In the genomic region with DNA sequence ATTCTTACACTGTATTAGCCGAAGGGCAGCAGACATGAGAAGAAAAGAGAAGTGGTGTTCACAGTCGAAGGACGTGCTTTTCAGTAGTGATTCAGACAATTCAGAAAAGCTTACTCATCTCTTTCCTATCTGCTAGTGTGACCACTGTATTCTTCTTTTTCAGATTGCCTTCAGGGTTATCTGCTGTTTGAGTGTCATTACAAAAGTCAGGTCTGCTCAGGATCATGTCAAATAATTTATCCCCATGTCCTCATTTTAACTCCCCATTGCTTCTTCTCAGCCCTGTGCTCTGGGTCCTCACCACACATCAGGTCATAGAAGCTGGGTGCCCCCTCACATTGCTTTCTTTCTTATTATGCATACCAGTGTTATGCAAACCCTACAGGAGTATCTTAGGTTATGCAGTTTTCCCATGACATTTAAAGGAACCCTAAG, we compare ENCODE assay signal across 8 cellular contexts.
DNase-seq lines count a peak whose midpoint lies in the region; ATAC-seq and TF ChIP-seq lines count a peak whose summit lies in the region.
"Had no signal": no experiment of that assay in that cellular context is flagged by ENCODE, and none has a peak within 500 bp of the region (broad histone marks: within the 10 kb centered on the region; RNA-seq: fewer than 3 reads in every experiment).

No MANE protein-coding gene starts in this region.

- no peaks in the 10 kb centered on the region for H3K9me3 ChIP-seq in smooth muscle cell (replicated peaks; ENCODE audit: low read depth)
- H3K9me3 ChIP-seq in CD4-positive, alpha-beta T cell (ENCODE audit: control insufficient read depth, low read length): no peaks in the 10 kb centered on the region

- H3F3A ChIP-seq in smooth muscle cell (ENCODE audit: low read depth): peaks cover 13% of the 10 kb centered on the region

- H3K9me3 Mint-ChIP-seq in WTC11: no peaks in the 10 kb centered on the region
- no peaks in the 10 kb centered on the region for H3K9me3 Mint-ChIP-seq in CD4-positive, alpha-beta T cell
- H3K9me3 Mint-ChIP-seq in activated naive CD4-positive, alpha-beta T cell treated with anti-CD3 and anti-CD28 coated beads for 36 hours: peaks cover 1% of the 10 kb centered on the region

- peak overlapping the region; percentile 79 for H3K4me2 ChIP-seq in smooth muscle cell

- ATAC-seq in GM19438 (IDR thresholded peaks at IDR 0.05; ENCODE audit: low read depth, unreplicated experiment) (peak; percentile 86), HG03066 (IDR thresholded peaks at IDR 0.05; ENCODE audit: low read depth, unreplicated experiment) (peak; percentile 84), WTC11 (peak; percentile 83)
- ATAC-seq in CD4-positive, alpha-beta T cell (ENCODE audit: poor library complexity): no peak

- peak overlapping the region; percentile 36 for H2AFZ ChIP-seq in smooth muscle cell (ENCODE audit: low read depth)

- peaks cover 33% of the 10 kb centered on the region for H3K4me1 Mint-ChIP-seq in WTC11
- no peaks in the 10 kb centered on the region for H3K4me1 Mint-ChIP-seq in CD4-positive, alpha-beta T cell (ENCODE audit: low read depth)
- H3K4me1 Mint-ChIP-seq in activated naive CD4-positive, alpha-beta T cell treated with anti-CD3 and anti-CD28 coated beads for 36 hours (ENCODE audit: low read depth): no peaks in the 10 kb centered on the region

- POLR2A ChIA-PET in WTC11 (lab: Charles Lee): interaction anchor here (0.7 kb wide), 1 partner anchor 616 kb away, joined by 4 read pairs; no protein-coding TSS in a partner anchor
- POLR2A ChIA-PET in CD4-positive, alpha-beta T cell (lab: Charles Lee): no interaction called here

- H3K27me3 ChIP-seq in smooth muscle cell (ENCODE audit: low read depth): no peaks in the 10 kb centered on the region
- no peaks in the 10 kb centered on the region for H3K27me3 ChIP-seq in CD4-positive, alpha-beta T cell (ENCODE audit: control insufficient read depth, insufficient read depth, low read length)

- peak overlapping the region; percentile 29 for H3K4me3 ChIP-seq in smooth muscle cell

- no peaks in the 10 kb centered on the region for H4K20me1 ChIP-seq in smooth muscle cell (ENCODE audit: low read depth)

- H3K36me3 Mint-ChIP-seq in WTC11: no peaks in the 10 kb centered on the region
- H3K36me3 Mint-ChIP-seq in CD4-positive, alpha-beta T cell (ENCODE audit: low read depth): no peaks in the 10 kb centered on the region
- no peaks in the 10 kb centered on the region for H3K36me3 Mint-ChIP-seq in activated naive CD4-positive, alpha-beta T cell treated with anti-CD3 and anti-CD28 coated beads for 36 hours (ENCODE audit: low read depth)

- H3K27me3 Mint-ChIP-seq in WTC11 (ENCODE audit: low read depth): no peaks in the 10 kb centered on the region
- H3K27me3 Mint-ChIP-seq in CD4-positive, alpha-beta T cell: no peaks in the 10 kb centered on the region
- no peaks in the 10 kb centered on the region for H3K27me3 Mint-ChIP-seq in activated naive CD4-positive, alpha-beta T cell treated with anti-CD3 and anti-CD28 coated beads for 36 hours (ENCODE audit: low read depth)

- H3K9ac ChIP-seq in smooth muscle cell (ENCODE audit: low read depth): peak overlapping the region; percentile 45

- H3K4me3 Mint-ChIP-seq in WTC11: no peak overlapping the region
- no peak overlapping the region for H3K4me3 Mint-ChIP-seq in CD4-positive, alpha-beta T cell
- no peak overlapping the region for H3K4me3 Mint-ChIP-seq in activated naive CD4-positive, alpha-beta T cell treated with anti-CD3 and anti-CD28 coated beads for 36 hours

- no peaks in the 10 kb centered on the region for H3K36me3 ChIP-seq in smooth muscle cell (ENCODE audit: low read depth)

- 0% methylated on average over 3 of the region's 3 CpGs for WGBS in smooth muscle cell (ENCODE audit: low lambda C conversion rate)

- DNase-seq in WTC11 (ENCODE audit: low spot score): no peak
- no peak for DNase-seq in smooth muscle cell (lab: John Stamatoyannopoulos, UW; ENCODE audit: unreplicated experiment)
- DNase-seq in CD4-positive, alpha-beta T cell: no peak
- DNase-seq in activated naive CD4-positive, alpha-beta T cell treated with anti-CD3 and anti-CD28 coated beads for 36 hours: no peak
- DNase-seq in NCI-H345 (lab: John Stamatoyannopoulos, UW): no peak
- DNase-seq: stimulated activated naive CD4-positive, alpha-beta T cell had no signal

- H3K79me2 ChIP-seq in smooth muscle cell (ENCODE audit: low read depth): no peaks in the 10 kb centered on the region

- TF ChIP-seq CTCF in WTC11 (IDR thresholded peaks at IDR 0.05) (no peak), smooth muscle cell (IDR thresholded peaks at IDR 0.05; ENCODE audit: borderline replicate concordance, insufficient read depth, poor library complexity, severe bottlenecking) (no peak)
- TF ChIP-seq CTCF in CD4-positive, alpha-beta T cell (IDR thresholded peaks at IDR 0.05): no peak

- H3K27ac Mint-ChIP-seq in WTC11: peak overlapping the region; percentile 87
- no peak overlapping the region for H3K27ac Mint-ChIP-seq in CD4-positive, alpha-beta T cell
- H3K27ac Mint-ChIP-seq in activated naive CD4-positive, alpha-beta T cell treated with anti-CD3 and anti-CD28 coated beads for 36 hours: no peak overlapping the region

- CTCF ChIA-PET in WTC11 (lab: Charles Lee): no interaction called here
- CTCF ChIA-PET in CD4-positive, alpha-beta T cell (lab: Charles Lee): no interaction called here
- CTCF ChIA-PET in activated naive CD4-positive, alpha-beta T cell treated with anti-CD3 and anti-CD28 coated beads for 36 hours (lab: Charles Lee): no interaction called here

- peaks cover 17% of the 10 kb centered on the region for H3K4me1 ChIP-seq in smooth muscle cell (ENCODE audit: low read depth)

- peak overlapping the region; percentile 87 for H3K27ac ChIP-seq in smooth muscle cell (ENCODE audit: low read depth)
- H3K27ac ChIP-seq in CD4-positive, alpha-beta T cell (ENCODE audit: low read depth, low read length): no peak overlapping the region

- intact Hi-C loops in CD4-positive, alpha-beta T cell (cut with DNase I, micrococcal nuclease): no loop called here
- intact Hi-C loops in activated naive CD4-positive, alpha-beta T cell treated with anti-CD3 and anti-CD28 coated beads for 36 hours (cut with micrococcal nuclease): no loop called here

TF ChIP-seq in WTC11, 78 proteins besides CTCF, POLR2A, EP300 and RAD21 (continues in another document):
- TF ChIP-seq, protein P1, sequence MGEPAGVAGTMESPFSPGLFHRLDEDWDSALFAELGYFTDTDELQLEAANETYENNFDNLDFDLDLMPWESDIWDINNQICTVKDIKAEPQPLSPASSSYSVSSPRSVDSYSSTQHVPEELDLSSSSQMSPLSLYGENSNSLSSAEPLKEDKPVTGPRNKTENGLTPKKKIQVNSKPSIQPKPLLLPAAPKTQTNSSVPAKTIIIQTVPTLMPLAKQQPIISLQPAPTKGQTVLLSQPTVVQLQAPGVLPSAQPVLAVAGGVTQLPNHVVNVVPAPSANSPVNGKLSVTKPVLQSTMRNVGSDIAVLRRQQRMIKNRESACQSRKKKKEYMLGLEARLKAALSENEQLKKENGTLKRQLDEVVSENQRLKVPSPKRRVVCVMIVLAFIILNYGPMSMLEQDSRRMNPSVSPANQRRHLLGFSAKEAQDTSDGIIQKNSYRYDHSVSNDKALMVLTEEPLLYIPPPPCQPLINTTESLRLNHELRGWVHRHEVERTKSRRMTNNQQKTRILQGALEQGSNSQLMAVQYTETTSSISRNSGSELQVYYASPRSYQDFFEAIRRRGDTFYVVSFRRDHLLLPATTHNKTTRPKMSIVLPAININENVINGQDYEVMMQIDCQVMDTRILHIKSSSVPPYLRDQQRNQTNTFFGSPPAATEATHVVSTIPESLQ (CRISPR knock-in tag; IDR thresholded peaks at IDR 0.05): no peak
- no peak for TF ChIP-seq GABPB1 (CRISPR knock-in tag; IDR thresholded peaks at IDR 0.05)
- no peak for TF ChIP-seq JUN (CRISPR knock-in tag; IDR thresholded peaks at IDR 0.05)
- TF ChIP-seq, protein P2, sequence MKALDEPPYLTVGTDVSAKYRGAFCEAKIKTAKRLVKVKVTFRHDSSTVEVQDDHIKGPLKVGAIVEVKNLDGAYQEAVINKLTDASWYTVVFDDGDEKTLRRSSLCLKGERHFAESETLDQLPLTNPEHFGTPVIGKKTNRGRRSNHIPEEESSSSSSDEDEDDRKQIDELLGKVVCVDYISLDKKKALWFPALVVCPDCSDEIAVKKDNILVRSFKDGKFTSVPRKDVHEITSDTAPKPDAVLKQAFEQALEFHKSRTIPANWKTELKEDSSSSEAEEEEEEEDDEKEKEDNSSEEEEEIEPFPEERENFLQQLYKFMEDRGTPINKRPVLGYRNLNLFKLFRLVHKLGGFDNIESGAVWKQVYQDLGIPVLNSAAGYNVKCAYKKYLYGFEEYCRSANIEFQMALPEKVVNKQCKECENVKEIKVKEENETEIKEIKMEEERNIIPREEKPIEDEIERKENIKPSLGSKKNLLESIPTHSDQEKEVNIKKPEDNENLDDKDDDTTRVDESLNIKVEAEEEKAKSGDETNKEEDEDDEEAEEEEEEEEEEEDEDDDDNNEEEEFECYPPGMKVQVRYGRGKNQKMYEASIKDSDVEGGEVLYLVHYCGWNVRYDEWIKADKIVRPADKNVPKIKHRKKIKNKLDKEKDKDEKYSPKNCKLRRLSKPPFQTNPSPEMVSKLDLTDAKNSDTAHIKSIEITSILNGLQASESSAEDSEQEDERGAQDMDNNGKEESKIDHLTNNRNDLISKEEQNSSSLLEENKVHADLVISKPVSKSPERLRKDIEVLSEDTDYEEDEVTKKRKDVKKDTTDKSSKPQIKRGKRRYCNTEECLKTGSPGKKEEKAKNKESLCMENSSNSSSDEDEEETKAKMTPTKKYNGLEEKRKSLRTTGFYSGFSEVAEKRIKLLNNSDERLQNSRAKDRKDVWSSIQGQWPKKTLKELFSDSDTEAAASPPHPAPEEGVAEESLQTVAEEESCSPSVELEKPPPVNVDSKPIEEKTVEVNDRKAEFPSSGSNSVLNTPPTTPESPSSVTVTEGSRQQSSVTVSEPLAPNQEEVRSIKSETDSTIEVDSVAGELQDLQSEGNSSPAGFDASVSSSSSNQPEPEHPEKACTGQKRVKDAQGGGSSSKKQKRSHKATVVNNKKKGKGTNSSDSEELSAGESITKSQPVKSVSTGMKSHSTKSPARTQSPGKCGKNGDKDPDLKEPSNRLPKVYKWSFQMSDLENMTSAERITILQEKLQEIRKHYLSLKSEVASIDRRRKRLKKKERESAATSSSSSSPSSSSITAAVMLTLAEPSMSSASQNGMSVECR (CRISPR knock-in tag; IDR thresholded peaks at IDR 0.05; ENCODE audit: borderline replicate concordance): no peak
- TF ChIP-seq RELA (CRISPR knock-in tag; IDR thresholded peaks at IDR 0.05; ENCODE audit: borderline replicate concordance): no peak
- no peak for TF ChIP-seq MXD4 (CRISPR knock-in tag; IDR thresholded peaks at IDR 0.05; ENCODE audit: borderline replicate concordance)
- TF ChIP-seq TP53 (CRISPR knock-in tag; IDR thresholded peaks at IDR 0.05): no peak
- TF ChIP-seq, protein P3, sequence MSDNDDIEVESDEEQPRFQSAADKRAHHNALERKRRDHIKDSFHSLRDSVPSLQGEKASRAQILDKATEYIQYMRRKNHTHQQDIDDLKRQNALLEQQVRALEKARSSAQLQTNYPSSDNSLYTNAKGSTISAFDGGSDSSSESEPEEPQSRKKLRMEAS (CRISPR knock-in tag; IDR thresholded peaks at IDR 0.05): no peak
